17 cellular contexts compared by ENCODE assay signal in the genomic region with DNA sequence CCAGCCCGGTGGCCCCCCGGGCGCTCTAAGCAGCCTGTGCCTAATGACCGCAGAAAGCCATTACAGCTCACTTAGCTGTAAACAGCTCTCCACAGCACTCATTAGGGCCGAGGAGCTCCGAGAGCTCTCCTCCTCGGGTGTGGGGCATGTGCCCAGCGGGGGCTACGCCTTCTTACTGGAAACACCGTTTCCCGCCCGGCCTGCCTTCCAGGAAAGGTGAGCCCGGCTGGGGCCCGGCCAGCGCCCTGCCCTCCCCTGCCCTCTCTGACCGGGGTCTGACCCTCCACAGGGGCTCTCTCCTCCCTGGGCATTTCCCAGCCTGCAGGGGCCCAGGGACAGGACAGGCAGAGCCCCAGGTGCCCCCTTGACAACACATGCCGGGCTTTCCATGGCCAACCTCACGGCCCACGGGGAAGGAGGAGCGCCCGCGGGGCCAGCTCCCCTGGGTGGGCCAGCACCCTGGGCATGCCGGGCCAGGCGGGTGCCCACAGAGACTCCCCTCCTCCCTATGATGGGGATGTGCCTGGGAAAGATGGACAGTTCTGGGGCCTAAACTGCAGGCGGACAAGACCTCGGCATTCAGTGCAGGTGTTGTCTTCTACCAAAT.
"Had no signal": no experiment of that assay in that cellular context is flagged by ENCODE, and none has a peak within 500 bp of the region (broad histone marks: within the 10 kb centered on the region; RNA-seq: fewer than 3 reads in every experiment).

No MANE protein-coding gene starts in this region.

- H3K36me3 ChIP-seq: ascending aorta, breast epithelium, prostate gland, right lobe of liver, thyroid gland had no signal

- H3K36me3 Mint-ChIP-seq: stimulated activated effector memory CD8-positive, alpha-beta T cell treated with anti-CD3 and anti-CD28 coated beads, Interleukin-12 subunit alpha, Interleukin-12 subunit beta, amount 100 ng/mL, for 72 hours had no signal

- H3K27me3 ChIP-seq: ascending aorta, right lobe of liver, thyroid gland had no signal

- H3K27ac Mint-ChIP-seq: activated CD4-positive, alpha-beta T cell treated with anti-CD3 and anti-CD28 coated beads for 36 hours; activated naive CD4-positive, alpha-beta T cell treated with anti-CD3 and anti-CD28 coated beads, Interleukin-2, amount 50 U/mL, for 24 hours; stimulated activated effector memory CD8-positive, alpha-beta T cell treated with anti-CD3 and anti-CD28 coated beads, Interleukin-12 subunit alpha, Interleukin-12 subunit beta, amount 100 ng/mL, for 72 hours had no signal

- H3K4me3 ChIP-seq: ascending aorta, breast epithelium, coronary artery, hepatocyte, prostate gland, right lobe of liver, thyroid gland had no signal

- H3K4me1 ChIP-seq: ascending aorta, breast epithelium, foreskin keratinocyte, right lobe of liver, thyroid gland had no signal

- ATAC-seq: activated CD4-positive, alpha-beta T cell treated with anti-CD3 and anti-CD28 coated beads for 36 hours; foreskin keratinocyte; left cardiac atrium; stimulated activated effector memory CD8-positive, alpha-beta T cell treated with anti-CD3 and anti-CD28 coated beads, Interleukin-12 subunit alpha, Interleukin-12 subunit beta, amount 100 ng/mL, for 72 hours had no signal

- H3K27me3 Mint-ChIP-seq: activated CD4-positive, alpha-beta T cell treated with anti-CD3 and anti-CD28 coated beads for 36 hours; activated naive CD4-positive, alpha-beta T cell treated with anti-CD3 and anti-CD28 coated beads, Interleukin-2, amount 50 U/mL, for 24 hours had no signal

- H3K27ac ChIP-seq: ascending aorta, breast epithelium, coronary artery, foreskin keratinocyte, hepatocyte, prostate gland, right lobe of liver, thyroid gland had no signal

- DNase-seq: activated CD4-positive, alpha-beta T cell treated with anti-CD3 and anti-CD28 coated beads for 36 hours; activated CD4-positive, alpha-beta T cell treated with anti-CD3 and anti-CD28 coated beads, Interleukin-2, amount 50 U/mL, for 48 hours; activated gamma-delta T cell; foreskin keratinocyte; left cardiac atrium; right lobe of liver; small intestine; stimulated activated CD4-positive, alpha-beta T cell treated with anti-CD3 and anti-CD28 coated beads, Interleukin-4, amount 100 ng/mL, for 1 hour; T-helper 2 cell; thyroid gland had no signal

- H3K9me3 Mint-ChIP-seq: activated naive CD4-positive, alpha-beta T cell treated with anti-CD3 and anti-CD28 coated beads, Interleukin-2, amount 50 U/mL, for 24 hours; stimulated activated effector memory CD8-positive, alpha-beta T cell treated with anti-CD3 and anti-CD28 coated beads, Interleukin-12 subunit alpha, Interleukin-12 subunit beta, amount 100 ng/mL, for 72 hours had no signal

- H3K4me3 Mint-ChIP-seq: activated CD4-positive, alpha-beta T cell treated with anti-CD3 and anti-CD28 coated beads for 36 hours; activated naive CD4-positive, alpha-beta T cell treated with anti-CD3 and anti-CD28 coated beads, Interleukin-2, amount 50 U/mL, for 24 hours; stimulated activated effector memory CD8-positive, alpha-beta T cell treated with anti-CD3 and anti-CD28 coated beads, Interleukin-12 subunit alpha, Interleukin-12 subunit beta, amount 100 ng/mL, for 72 hours had no signal

- H3K9me3 ChIP-seq: ascending aorta, breast epithelium, prostate gland, right lobe of liver, thyroid gland had no signal
